1 cellular context compared by ENCODE assay signal in the genomic region with DNA sequence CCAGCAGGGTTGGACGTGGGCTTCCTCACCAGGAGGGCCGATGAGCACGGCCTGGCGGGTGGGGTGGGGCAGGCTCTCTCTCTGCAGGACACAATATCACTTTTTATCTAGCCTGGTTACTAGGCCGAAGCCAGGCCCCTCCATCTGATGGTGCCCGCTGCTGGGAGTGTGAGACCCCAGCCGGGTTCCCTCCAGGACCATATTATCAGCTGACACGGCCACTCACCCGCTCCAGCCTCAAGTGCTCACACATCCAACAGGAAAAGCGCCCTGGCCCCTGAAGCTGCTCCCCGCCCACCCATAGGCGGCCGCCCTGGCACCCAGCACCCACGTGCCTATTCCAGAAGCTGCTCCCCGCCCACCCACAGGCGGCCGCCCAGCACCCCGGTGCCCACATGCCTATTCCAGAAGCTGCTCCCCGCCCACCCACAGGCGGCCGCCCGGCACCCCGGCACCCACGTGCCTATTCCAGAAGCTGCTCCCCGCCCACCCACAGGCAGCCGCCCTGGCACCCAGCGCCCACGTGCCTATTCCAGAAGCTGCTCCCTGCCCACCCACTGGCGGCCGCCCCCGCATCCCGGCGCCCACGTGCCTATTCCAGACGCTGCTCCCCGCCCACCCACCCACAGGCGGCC.
TF ChIP-seq lines count a peak whose summit lies in the region.

No MANE protein-coding gene starts in this region.

TF ChIP-seq in HepG2, 621 proteins besides CTCF, POLR2A, EP300 and RAD21:
- TF ChIP-seq, protein P1, sequence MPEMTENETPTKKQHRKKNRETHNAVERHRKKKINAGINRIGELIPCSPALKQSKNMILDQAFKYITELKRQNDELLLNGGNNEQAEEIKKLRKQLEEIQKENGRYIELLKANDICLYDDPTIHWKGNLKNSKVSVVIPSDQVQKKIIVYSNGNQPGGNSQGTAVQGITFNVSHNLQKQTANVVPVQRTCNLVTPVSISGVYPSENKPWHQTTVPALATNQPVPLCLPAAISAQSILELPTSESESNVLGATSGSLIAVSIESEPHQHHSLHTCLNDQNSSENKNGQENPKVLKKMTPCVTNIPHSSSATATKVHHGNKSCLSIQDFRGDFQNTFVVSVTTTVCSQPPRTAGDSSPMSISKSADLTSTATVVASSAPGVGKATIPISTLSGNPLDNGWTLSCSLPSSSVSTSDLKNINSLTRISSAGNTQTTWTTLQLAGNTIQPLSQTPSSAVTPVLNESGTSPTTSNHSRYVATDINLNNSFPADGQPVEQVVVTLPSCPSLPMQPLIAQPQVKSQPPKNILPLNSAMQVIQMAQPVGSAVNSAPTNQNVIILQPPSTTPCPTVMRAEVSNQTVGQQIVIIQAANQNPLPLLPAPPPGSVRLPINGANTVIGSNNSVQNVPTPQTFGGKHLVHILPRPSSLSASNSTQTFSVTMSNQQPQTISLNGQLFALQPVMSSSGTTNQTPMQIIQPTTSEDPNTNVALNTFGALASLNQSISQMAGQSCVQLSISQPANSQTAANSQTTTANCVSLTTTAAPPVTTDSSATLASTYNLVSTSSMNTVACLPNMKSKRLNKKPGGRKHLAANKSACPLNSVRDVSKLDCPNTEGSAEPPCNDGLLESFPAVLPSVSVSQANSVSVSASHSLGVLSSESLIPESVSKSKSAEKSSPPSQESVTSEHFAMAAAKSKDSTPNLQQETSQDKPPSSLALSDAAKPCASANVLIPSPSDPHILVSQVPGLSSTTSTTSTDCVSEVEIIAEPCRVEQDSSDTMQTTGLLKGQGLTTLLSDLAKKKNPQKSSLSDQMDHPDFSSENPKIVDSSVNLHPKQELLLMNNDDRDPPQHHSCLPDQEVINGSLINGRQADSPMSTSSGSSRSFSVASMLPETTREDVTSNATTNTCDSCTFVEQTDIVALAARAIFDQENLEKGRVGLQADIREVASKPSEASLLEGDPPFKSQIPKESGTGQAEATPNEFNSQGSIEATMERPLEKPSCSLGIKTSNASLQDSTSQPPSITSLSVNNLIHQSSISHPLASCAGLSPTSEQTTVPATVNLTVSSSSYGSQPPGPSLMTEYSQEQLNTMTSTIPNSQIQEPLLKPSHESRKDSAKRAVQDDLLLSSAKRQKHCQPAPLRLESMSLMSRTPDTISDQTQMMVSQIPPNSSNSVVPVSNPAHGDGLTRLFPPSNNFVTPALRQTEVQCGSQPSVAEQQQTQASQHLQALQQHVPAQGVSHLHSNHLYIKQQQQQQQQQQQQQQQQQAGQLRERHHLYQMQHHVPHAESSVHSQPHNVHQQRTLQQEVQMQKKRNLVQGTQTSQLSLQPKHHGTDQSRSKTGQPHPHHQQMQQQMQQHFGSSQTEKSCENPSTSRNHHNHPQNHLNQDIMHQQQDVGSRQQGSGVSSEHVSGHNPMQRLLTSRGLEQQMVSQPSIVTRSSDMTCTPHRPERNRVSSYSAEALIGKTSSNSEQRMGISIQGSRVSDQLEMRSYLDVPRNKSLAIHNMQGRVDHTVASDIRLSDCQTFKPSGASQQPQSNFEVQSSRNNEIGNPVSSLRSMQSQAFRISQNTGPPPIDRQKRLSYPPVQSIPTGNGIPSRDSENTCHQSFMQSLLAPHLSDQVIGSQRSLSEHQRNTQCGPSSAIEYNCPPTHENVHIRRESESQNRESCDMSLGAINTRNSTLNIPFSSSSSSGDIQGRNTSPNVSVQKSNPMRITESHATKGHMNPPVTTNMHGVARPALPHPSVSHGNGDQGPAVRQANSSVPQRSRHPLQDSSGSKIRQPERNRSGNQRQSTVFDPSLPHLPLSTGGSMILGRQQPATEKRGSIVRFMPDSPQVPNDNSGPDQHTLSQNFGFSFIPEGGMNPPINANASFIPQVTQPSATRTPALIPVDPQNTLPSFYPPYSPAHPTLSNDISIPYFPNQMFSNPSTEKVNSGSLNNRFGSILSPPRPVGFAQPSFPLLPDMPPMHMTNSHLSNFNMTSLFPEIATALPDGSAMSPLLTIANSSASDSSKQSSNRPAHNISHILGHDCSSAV (CRISPR knock-in tag; IDR thresholded peaks at IDR 0.05; ENCODE audit: borderline replicate concordance) = no peak
- TF ChIP-seq ZNF878 (CRISPR knock-in tag; IDR thresholded peaks at IDR 0.05) (no peak), ZFP90 (CRISPR knock-in tag; IDR thresholded peaks at IDR 0.05; ENCODE audit: borderline replicate concordance) (no peak), GATAD1 (CRISPR knock-in tag; IDR thresholded peaks at IDR 0.05) (no peak), PLRG1 (conservative IDR thresholded peaks at IDR 0.05) (no peak), CHD4 (IDR thresholded peaks at IDR 0.05; ENCODE audit: borderline replicate concordance, low read length) (no peak), ERF (CRISPR knock-in tag; IDR thresholded peaks at IDR 0.05) (no peak), FOXO1 (CRISPR knock-in tag; IDR thresholded peaks at IDR 0.05) (no peak)
- TF ChIP-seq, protein P2, sequence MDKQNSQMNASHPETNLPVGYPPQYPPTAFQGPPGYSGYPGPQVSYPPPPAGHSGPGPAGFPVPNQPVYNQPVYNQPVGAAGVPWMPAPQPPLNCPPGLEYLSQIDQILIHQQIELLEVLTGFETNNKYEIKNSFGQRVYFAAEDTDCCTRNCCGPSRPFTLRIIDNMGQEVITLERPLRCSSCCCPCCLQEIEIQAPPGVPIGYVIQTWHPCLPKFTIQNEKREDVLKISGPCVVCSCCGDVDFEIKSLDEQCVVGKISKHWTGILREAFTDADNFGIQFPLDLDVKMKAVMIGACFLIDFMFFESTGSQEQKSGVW (CRISPR knock-in tag; IDR thresholded peaks at IDR 0.05; ENCODE audit: borderline replicate concordance) = no peak
